Comparison of ENCODE assay signal across 8 cellular contexts in the genomic region with DNA sequence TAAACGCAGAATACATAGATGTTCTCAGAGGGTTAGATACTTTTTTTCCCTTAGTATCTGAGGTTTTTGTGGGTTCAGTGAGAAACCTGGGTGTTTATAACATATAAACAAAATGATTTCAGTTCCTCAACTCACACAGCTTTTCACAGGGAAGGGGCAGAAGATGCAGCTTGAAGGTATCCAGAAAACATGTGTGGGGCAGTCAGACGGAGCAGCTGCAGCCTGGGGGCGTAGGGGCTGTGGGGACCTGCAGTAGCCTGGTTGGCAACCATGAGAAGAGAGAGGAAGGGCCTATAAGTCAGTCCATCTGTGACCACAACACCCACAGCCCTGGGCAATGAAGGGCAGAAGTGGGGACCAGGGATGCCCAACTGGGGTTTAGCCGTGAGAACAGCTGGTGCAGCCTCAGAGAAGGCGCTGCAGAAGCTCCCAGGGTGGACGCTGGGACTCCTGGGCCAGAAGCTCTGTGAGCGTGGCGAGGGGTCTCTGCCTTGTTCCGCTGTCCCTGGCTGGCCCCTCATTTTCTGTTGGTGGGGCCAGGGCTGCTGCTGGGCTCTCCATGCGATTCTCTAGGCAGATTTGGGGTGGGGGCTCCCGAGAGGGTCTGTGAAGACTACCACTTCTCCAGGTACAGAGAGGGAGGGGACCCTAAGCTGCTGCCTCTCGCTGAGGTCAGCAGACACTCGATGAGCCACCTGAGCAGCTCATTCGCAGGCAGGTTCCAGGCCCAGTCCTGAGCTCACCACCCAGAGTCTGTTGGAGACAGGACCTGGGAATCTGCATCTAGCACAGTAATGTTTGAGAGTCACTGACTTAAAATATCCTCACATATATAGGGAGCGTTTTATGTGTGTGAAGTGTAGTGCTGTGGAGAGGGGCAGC.
DNase-seq lines count a peak whose midpoint lies in the region; ATAC-seq and TF ChIP-seq lines count a peak whose summit lies in the region.

No MANE protein-coding gene starts in this region.

- H3K36me3 Mint-ChIP-seq in natural killer cell treated with Interleukin-12 subunit alpha and Interleukin-12 subunit beta and Interleukin-15 and Interleukin-18, amount 100 ng/mL, for 72 hours, result no peaks in the 10 kb centered on the region

- DNase-seq in natural killer cell treated with Interleukin-12 subunit alpha and Interleukin-12 subunit beta and Interleukin-15 and Interleukin-18, amount 100 ng/mL, for 72 hours (ENCODE audit: low spot score), result no peak
- DNase-seq in BE2C, result no peak
- no peak for DNase-seq in HEK293T (ENCODE audit: extremely low spot score)
- DNase-seq in COR-L47 (lab: John Stamatoyannopoulos, UW), result no peak
- DNase-seq in AG08396 (ENCODE audit: low spot score), result no peak

- peaks cover 0 to 2% of the 10 kb centered on the region in 2 donors for H3K27me3 Mint-ChIP-seq in natural killer cell treated with Interleukin-12 subunit alpha and Interleukin-12 subunit beta and Interleukin-15 and Interleukin-18, amount 100 ng/mL, for 72 hours

- H3K4me1 ChIP-seq in BE2C, result no peaks in the 10 kb centered on the region

- no peaks in the 10 kb centered on the region for H3K9me3 Mint-ChIP-seq in natural killer cell treated with Interleukin-12 subunit alpha and Interleukin-12 subunit beta and Interleukin-15 and Interleukin-18, amount 100 ng/mL, for 72 hours

- peak overlapping the region; percentile 73 for H3K4me3 Mint-ChIP-seq in natural killer cell treated with Interleukin-12 subunit alpha and Interleukin-12 subunit beta and Interleukin-15 and Interleukin-18, amount 100 ng/mL, for 72 hours

- no peak overlapping the region for H3K4me3 ChIP-seq in BE2C (ENCODE audit: low read depth, low read length)

- no peaks in the 10 kb centered on the region for H3K27me3 ChIP-seq in BE2C

- no peak for TF ChIP-seq CTCF in BE2C (IDR thresholded peaks at IDR 0.05; ENCODE audit: low read depth, low read length)

- POLR2A ChIA-PET in HEK293T (lab: Yijun Ruan, JAX), result no interaction called here

- no peaks in the 10 kb centered on the region for H3K9me3 ChIP-seq in BE2C

- CTCF ChIA-PET in HEK293T (lab: Yijun Ruan, JAX), result no interaction called here

- no peaks in the 10 kb centered on the region for H3K36me3 ChIP-seq in BE2C

- ATAC-seq in GM18868 (IDR thresholded peaks at IDR 0.05; ENCODE audit: unreplicated experiment) (peak; percentile 40), GM21723 (IDR thresholded peaks at IDR 0.05; ENCODE audit: unreplicated experiment) (peak; percentile 46), HG03469 (IDR thresholded peaks at IDR 0.05; ENCODE audit: unreplicated experiment) (peak; percentile 25)
- no peak for ATAC-seq in natural killer cell treated with Interleukin-12 subunit alpha and Interleukin-12 subunit beta and Interleukin-15 and Interleukin-18, amount 100 ng/mL, for 72 hours

- peaks cover 46 to 51% of the 10 kb centered on the region in 2 donors for H3K4me1 Mint-ChIP-seq in natural killer cell treated with Interleukin-12 subunit alpha and Interleukin-12 subunit beta and Interleukin-15 and Interleukin-18, amount 100 ng/mL, for 72 hours (ENCODE audit: low read depth in 2 of 2)

- H3K27ac Mint-ChIP-seq in natural killer cell treated with Interleukin-12 subunit alpha and Interleukin-12 subunit beta and Interleukin-15 and Interleukin-18, amount 100 ng/mL, for 72 hours, result peak overlapping the region; percentile 46 to 53

TF ChIP-seq in HEK293T, 16 proteins besides CTCF, POLR2A, EP300 and RAD21:
- TF ChIP-seq TARDBP (IDR thresholded peaks at IDR 0.05) (no peak), ARNT (IDR thresholded peaks at IDR 0.05) (no peak)

Comparison
In these comparisons a context has a peak if more than half of its experiments do, and no peak if none do; other contexts are left out.
1. ATAC-seq: peak in GM18868 (single experiment), GM21723 (single experiment) and HG03469 (single experiment); none in natural killer cell treated with Interleukin-12 subunit alpha and Interleukin-12 subunit beta and Interleukin-15 and Interleukin-18, amount 100 ng/mL, for 72 hours (0 of 2).